ENCODE assay signal across 1 cellular context in the genomic region with DNA sequence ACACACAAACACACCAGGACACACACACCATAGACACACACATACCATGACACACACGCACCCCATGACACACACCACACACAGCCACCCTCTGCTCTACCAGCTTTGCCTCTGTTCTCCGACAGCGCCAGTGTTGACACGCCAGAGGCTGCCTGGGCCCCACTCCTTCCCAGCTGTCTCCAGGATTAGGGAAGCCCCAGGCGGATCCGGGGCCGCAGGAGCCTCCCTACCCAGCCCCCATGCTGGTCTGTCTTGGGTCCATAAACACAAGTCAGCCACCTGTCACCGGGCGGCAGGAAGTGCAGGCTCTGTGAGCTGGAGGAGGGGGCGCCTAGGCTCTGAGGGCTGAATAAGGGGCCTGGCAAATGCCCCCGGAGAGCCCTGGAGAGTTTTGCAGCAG.
TF ChIP-seq lines count a peak whose summit lies in the region.

No MANE protein-coding gene starts in this region.

TF ChIP-seq in GM23338, 12 proteins besides CTCF, POLR2A, EP300 and RAD21 (continued from another document):
- TF ChIP-seq, protein P1, sequence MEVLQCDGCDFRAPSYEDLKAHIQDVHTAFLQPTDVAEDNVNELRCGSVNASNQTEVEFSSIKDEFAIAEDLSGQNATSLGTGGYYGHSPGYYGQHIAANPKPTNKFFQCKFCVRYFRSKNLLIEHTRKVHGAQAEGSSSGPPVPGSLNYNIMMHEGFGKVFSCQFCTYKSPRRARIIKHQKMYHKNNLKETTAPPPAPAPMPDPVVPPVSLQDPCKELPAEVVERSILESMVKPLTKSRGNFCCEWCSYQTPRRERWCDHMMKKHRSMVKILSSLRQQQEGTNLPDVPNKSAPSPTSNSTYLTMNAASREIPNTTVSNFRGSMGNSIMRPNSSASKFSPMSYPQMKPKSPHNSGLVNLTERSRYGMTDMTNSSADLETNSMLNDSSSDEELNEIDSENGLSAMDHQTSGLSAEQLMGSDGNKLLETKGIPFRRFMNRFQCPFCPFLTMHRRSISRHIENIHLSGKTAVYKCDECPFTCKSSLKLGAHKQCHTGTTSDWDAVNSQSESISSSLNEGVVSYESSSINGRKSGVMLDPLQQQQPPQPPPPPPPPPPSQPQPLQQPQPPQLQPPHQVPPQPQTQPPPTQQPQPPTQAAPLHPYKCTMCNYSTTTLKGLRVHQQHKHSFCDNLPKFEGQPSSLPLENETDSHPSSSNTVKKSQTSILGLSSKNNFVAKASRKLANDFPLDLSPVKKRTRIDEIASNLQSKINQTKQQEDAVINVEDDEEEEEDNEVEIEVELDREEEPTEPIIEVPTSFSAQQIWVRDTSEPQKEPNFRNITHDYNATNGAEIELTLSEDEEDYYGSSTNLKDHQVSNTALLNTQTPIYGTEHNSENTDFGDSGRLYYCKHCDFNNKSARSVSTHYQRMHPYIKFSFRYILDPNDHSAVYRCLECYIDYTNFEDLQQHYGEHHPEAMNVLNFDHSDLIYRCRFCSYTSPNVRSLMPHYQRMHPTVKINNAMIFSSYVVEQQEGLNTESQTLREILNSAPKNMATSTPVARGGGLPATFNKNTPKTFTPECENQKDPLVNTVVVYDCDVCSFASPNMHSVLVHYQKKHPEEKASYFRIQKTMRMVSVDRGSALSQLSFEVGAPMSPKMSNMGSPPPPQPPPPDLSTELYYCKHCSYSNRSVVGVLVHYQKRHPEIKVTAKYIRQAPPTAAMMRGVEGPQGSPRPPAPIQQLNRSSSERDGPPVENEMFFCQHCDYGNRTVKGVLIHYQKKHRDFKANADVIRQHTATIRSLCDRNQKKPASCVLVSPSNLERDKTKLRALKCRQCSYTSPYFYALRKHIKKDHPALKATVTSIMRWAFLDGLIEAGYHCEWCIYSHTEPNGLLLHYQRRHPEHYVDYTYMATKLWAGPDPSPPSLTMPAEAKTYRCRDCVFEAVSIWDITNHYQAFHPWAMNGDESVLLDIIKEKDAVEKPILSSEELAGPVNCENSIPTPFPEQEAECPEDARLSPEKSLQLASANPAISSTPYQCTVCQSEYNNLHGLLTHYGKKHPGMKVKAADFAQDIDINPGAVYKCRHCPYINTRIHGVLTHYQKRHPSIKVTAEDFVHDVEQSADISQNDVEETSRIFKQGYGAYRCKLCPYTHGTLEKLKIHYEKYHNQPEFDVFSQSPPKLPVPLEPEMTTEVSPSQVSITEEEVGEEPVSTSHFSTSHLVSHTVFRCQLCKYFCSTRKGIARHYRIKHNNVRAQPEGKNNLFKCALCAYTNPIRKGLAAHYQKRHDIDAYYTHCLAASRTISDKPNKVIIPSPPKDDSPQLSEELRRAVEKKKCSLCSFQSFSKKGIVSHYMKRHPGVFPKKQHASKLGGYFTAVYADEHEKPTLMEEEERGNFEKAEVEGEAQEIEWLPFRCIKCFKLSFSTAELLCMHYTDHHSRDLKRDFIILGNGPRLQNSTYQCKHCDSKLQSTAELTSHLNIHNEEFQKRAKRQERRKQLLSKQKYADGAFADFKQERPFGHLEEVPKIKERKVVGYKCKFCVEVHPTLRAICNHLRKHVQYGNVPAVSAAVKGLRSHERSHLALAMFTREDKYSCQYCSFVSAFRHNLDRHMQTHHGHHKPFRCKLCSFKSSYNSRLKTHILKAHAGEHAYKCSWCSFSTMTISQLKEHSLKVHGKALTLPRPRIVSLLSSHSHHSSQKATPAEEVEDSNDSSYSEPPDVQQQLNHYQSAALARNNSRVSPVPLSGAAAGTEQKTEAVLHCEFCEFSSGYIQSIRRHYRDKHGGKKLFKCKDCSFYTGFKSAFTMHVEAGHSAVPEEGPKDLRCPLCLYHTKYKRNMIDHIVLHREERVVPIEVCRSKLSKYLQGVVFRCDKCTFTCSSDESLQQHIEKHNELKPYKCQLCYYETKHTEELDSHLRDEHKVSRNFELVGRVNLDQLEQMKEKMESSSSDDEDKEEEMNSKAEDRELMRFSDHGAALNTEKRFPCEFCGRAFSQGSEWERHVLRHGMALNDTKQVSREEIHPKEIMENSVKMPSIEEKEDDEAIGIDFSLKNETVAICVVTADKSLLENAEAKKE (CRISPR knock-in tag; IDR thresholded peaks at IDR 0.05) = no peak
